In genomic region chr12:11344504-11344903, GRCh38 we compare ENCODE assay signal across 35 cellular contexts. TPM values are rescaled to one million over a fixed set of nuclear protein-coding genes. Genes with fewer than 3 reads are reported as not detected.
"Had no signal": no experiment of that assay in that cellular context is flagged by ENCODE, and none has a peak within 500 bp of the region (broad histone marks: within the 10 kb centered on the region; RNA-seq: fewer than 3 reads in every experiment).

No MANE protein-coding gene starts in this region.

- H3K27ac Mint-ChIP-seq: naive thymus-derived CD4-positive, alpha-beta T cell; natural killer cell; nephron; neural progenitor cell; progenitor cell of endocrine pancreas; stimulated activated effector memory CD8-positive, alpha-beta T cell treated with anti-CD3 and anti-CD28 coated beads, Interleukin-12 subunit alpha, Interleukin-12 subunit beta, amount 100 ng/mL, for 72 hours; stimulated activated naive B cell treated with anti-CD40 and anti-IgM and Interleukin-4, amounts not matched to agents 10 μg/mL and 1 μg/mL and 100 μg/mL, for 72 hours; stimulated activated naive CD8-positive, alpha-beta T cell treated with anti-CD3 and anti-CD28 coated beads, Interleukin-15, Interleukin-2, amounts not matched to agents 100 ng/mL and 50 ng/mL, for 24 hours had no signal

- H3K4me1 ChIP-seq: neural progenitor cell, parathyroid adenoma, psoas muscle, stomach, thyroid gland, tibial nerve, upper lobe of left lung, vagina had no signal

- H3K36me3 ChIP-seq: neural progenitor cell, ovary, stomach, thoracic aorta, thyroid gland, tibial nerve, upper lobe of left lung, vagina had no signal

- FAIRE-seq: urothelium cell line had no signal

- H3K27me3 Mint-ChIP-seq: naive thymus-derived CD4-positive, alpha-beta T cell; progenitor cell of endocrine pancreas; stimulated activated naive B cell treated with anti-CD40 and anti-IgM and Interleukin-4, amounts not matched to agents 10 μg/mL and 1 μg/mL and 100 μg/mL, for 72 hours; stimulated activated naive CD8-positive, alpha-beta T cell treated with anti-CD3 and anti-CD28 coated beads, Interleukin-15, Interleukin-2, amounts not matched to agents 100 ng/mL and 50 ng/mL, for 24 hours had no signal

- H3K4me1 Mint-ChIP-seq: naive thymus-derived CD4-positive, alpha-beta T cell; natural killer cell; nephron; neural progenitor cell; stimulated activated effector memory CD8-positive, alpha-beta T cell treated with anti-CD3 and anti-CD28 coated beads, Interleukin-12 subunit alpha, Interleukin-12 subunit beta, amount 100 ng/mL, for 72 hours; stimulated activated naive B cell treated with anti-CD40 and anti-IgM and Interleukin-4, amounts not matched to agents 10 μg/mL and 1 μg/mL and 100 μg/mL, for 72 hours had no signal

- H3K79me2 ChIP-seq: parathyroid adenoma had no signal

- H3K9me3 ChIP-seq: ovary, psoas muscle, thoracic aorta, thyroid gland, upper lobe of left lung, vagina had no signal

- H3K9ac ChIP-seq: neural progenitor cell, parathyroid adenoma had no signal

- H3K27ac ChIP-seq: neural progenitor cell, ovary, parathyroid adenoma, psoas muscle, skin epidermis, stomach, thoracic aorta, thyroid gland, tibial nerve, upper lobe of left lung, vagina had no signal

- ATAC-seq: naive thymus-derived CD4-positive, alpha-beta T cell; natural killer cell; psoas muscle; right cardiac atrium; sciatic nerve; stimulated activated effector memory CD8-positive, alpha-beta T cell treated with anti-CD3 and anti-CD28 coated beads, Interleukin-12 subunit alpha, Interleukin-12 subunit beta, amount 100 ng/mL, for 72 hours; stimulated activated naive B cell treated with anti-CD40 and anti-IgM and Interleukin-4, amounts not matched to agents 10 μg/mL and 1 μg/mL and 100 μg/mL, for 72 hours had no signal

- H3K36me3 Mint-ChIP-seq: natural killer cell; neural progenitor cell; stimulated activated effector memory CD8-positive, alpha-beta T cell treated with anti-CD3 and anti-CD28 coated beads, Interleukin-12 subunit alpha, Interleukin-12 subunit beta, amount 100 ng/mL, for 72 hours had no signal

- H3K4me2 ChIP-seq: neural progenitor cell had no signal

- H2AFZ ChIP-seq: neural progenitor cell, parathyroid adenoma had no signal

- H3K27me3 ChIP-seq: neural progenitor cell, ovary, stomach, thyroid gland, tibial nerve, upper lobe of left lung, vagina had no signal

- H3K9me3 Mint-ChIP-seq: natural killer cell, nephron, neural progenitor cell had no signal

- H3K4me3 ChIP-seq: neural progenitor cell, ovary, psoas muscle, skin epidermis, stomach, thoracic aorta, thyroid gland, tibial nerve, upper lobe of left lung, vagina had no signal

- H3K4me3 Mint-ChIP-seq: naive thymus-derived CD4-positive, alpha-beta T cell; natural killer cell; nephron; neural progenitor cell; stimulated activated effector memory CD8-positive, alpha-beta T cell treated with anti-CD3 and anti-CD28 coated beads, Interleukin-12 subunit alpha, Interleukin-12 subunit beta, amount 100 ng/mL, for 72 hours; stimulated activated naive B cell treated with anti-CD40 and anti-IgM and Interleukin-4, amounts not matched to agents 10 μg/mL and 1 μg/mL and 100 μg/mL, for 72 hours; stimulated activated naive CD8-positive, alpha-beta T cell treated with anti-CD3 and anti-CD28 coated beads, Interleukin-15, Interleukin-2, amounts not matched to agents 100 ng/mL and 50 ng/mL, for 24 hours had no signal

- DNase-seq: naive thymus-derived CD4-positive, alpha-beta T cell; natural killer cell; occipital lobe; ovary; posterior cingulate gyrus; psoas muscle; right cardiac atrium; stimulated activated CD4-positive, alpha-beta T cell treated with anti-CD3 and anti-CD28 coated beads, Interleukin-15, amount 100 ng/mL, for 24 hours; stimulated activated CD4-positive, alpha-beta T cell treated with anti-CD3 and anti-CD28 coated beads, Interleukin-2, amount 100 ng/mL, for 24 hours; stimulated activated CD4-positive, alpha-beta T cell treated with anti-CD3 and anti-CD28 coated beads, Interleukin-2, amount 100 ng/mL, for 48 hours; stimulated activated CD4-positive, alpha-beta T cell treated with anti-CD3 and anti-CD28 coated beads, Interleukin-4, amount 100 ng/mL, for 24 hours; stimulated activated naive B cell treated with anti-CD40 and anti-IgM and Interleukin-4, amounts not matched to agents 10 μg/mL and 1 μg/mL and 100 μg/mL, for 72 hours; stimulated activated naive CD4-positive, alpha-beta T cell treated with Interleukin-2 at 50 U/mL for 16 hours; stomach; thyroid gland; trophoblast cell; upper lobe of left lung had no signal

RNA-seq across cellular contexts. Expression of gene PRB4, which starts 34.3 kb away (rescaled TPM):
- total RNA-seq: naive thymus-derived CD4-positive, alpha-beta T cell; natural killer cell; occipital lobe; osteoblast; ovary; progenitor cell of endocrine pancreas; psoas muscle; renal cortical epithelial cell; right cardiac atrium; sciatic nerve; stomach; subcutaneous adipose tissue; temporal lobe; thoracic aorta; thyroid gland; tibial nerve; ureter; vagina had no signal
- polyA plus RNA-seq: naive thymus-derived CD4-positive, alpha-beta T cell; neural cell; ovary; psoas muscle; right cardiac atrium; stomach had no signal

RNA-seq across cellular contexts. Expression of gene PRB2, which starts 50.9 kb away (rescaled TPM):
- total RNA-seq: naive thymus-derived CD4-positive, alpha-beta T cell; natural killer cell; occipital lobe; osteoblast; ovary; progenitor cell of endocrine pancreas; psoas muscle; renal cortical epithelial cell; right cardiac atrium; sciatic nerve; stomach; subcutaneous adipose tissue; thoracic aorta; thyroid gland; tibial nerve; upper lobe of left lung; ureter; vagina had no signal
- polyA plus RNA-seq: naive thymus-derived CD4-positive, alpha-beta T cell; neural cell; ovary; psoas muscle; right cardiac atrium; stomach had no signal
